In the genomic region with DNA sequence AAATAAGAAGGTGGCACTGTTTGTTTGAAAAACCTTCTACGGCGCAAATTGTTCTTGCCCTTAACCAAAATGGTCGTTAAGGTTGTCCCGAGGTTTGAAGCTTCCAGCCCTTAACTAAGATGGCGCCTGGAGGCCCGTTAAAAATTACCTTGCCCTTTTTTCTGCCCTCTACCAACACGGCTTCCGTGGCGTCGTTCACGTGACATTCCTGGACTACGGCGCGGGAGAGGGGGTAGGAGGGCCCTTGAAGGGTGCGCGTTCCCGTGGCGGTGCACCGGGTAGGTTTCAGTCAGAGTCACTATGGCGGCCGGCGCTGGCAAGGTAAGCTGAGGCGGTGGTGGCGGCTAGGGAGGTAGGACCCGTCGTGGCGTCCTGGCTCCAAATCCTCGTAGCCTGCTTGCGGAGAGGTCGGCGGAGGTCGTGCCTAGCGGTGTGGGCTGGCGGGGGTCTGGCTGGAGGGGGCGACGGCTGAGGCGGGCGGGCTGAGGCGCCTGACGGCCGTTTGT, we compare ENCODE assay signal across 8 cellular contexts. TPM values are rescaled to one million over a fixed set of nuclear protein-coding genes. Genes with fewer than 3 reads are reported as not detected.
DNase-seq lines count a peak whose midpoint lies in the region; ATAC-seq and TF ChIP-seq lines count a peak whose summit lies in the region.

A gene with protein sequence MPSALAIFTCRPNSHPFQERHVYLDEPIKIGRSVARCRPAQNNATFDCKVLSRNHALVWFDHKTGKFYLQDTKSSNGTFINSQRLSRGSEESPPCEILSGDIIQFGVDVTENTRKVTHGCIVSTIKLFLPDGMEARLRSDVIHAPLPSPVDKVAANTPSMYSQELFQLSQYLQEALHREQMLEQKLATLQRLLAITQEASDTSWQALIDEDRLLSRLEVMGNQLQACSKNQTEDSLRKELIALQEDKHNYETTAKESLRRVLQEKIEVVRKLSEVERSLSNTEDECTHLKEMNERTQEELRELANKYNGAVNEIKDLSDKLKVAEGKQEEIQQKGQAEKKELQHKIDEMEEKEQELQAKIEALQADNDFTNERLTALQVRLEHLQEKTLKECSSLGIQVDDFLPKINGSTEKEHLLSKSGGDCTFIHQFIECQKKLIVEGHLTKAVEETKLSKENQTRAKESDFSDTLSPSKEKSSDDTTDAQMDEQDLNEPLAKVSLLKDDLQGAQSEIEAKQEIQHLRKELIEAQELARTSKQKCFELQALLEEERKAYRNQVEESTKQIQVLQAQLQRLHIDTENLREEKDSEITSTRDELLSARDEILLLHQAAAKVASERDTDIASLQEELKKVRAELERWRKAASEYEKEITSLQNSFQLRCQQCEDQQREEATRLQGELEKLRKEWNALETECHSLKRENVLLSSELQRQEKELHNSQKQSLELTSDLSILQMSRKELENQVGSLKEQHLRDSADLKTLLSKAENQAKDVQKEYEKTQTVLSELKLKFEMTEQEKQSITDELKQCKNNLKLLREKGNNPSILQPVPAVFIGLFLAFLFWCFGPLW (plus strand): TSS at position 288 of the 506 bp plus-strand sequence. CDS start 1,343 bp downstream, outside the sequence.

- H3K4me3 ChIP-seq in heart right ventricle = peak within 1 kb of the TSS; percentile 66 to 95 (median 90)
- peak within 1 kb of the TSS; percentile 85 to 97 (median 94) for H3K4me3 ChIP-seq in upper lobe of left lung

- ATAC-seq in HG02870 (IDR thresholded peaks at IDR 0.05; ENCODE audit: unreplicated experiment) = peak; percentile 93
- ATAC-seq in heart right ventricle = peak; percentile 99
- peak; percentile 98 to 99 for ATAC-seq in upper lobe of left lung (ENCODE audit: low FRiP score in 2 of 2)

- peak in 1 of 4 donors; percentile 51 for TF ChIP-seq EP300 in upper lobe of left lung (IDR thresholded peaks at IDR 0.05)

- in situ Hi-C loops in GM13976 (cut with MboI; ENCODE audit: low sequenced_read_pairs, unreplicated experiment) = no loop called here

- H3K36me3 ChIP-seq in heart right ventricle (peaks cover 0 to 19% (median 0%) of the 10 kb centered on the region in 9 donors), upper lobe of left lung (peaks cover 0 to 4% (median 2%) of the 10 kb centered on the region in 4 donors)

- no peaks in the 10 kb centered on the region for H3K27me3 ChIP-seq in heart right ventricle
- H3K27me3 ChIP-seq in upper lobe of left lung = no peaks in the 10 kb centered on the region

- peak; percentile 94 for DNase-seq in GM13976 (ENCODE audit: low spot score)
- peak; percentile 83 for DNase-seq in NCI-H146 treated with DMSO at 0.1 percent for 48 hours (lab: John Stamatoyannopoulos, UW; ENCODE audit: unreplicated experiment)
- DNase-seq in amniotic epithelial cell (ENCODE audit: low read depth) = peak; percentile 97
- DNase-seq in heart right ventricle = peak; percentile 95 to 98
- peak; percentile 95 to 99 (median 98) for DNase-seq in posterior cingulate gyrus
- peak; percentile 93 to 98 for DNase-seq in upper lobe of left lung

- intact Hi-C loops in T-helper 1 cell treated with Interleukin-12 subunit alpha and Interleukin-12 subunit beta and Interleukin-4 antibody, amounts not matched to agents 30 ng/mL and 1 ng/mL, for 36 hours (cut with micrococcal nuclease) = loop anchor here (1.0 to 10.0 kb wide), 12 partner anchors 64 to 1696 kb away; a partner anchor contains a TSS
- intact Hi-C loops in heart right ventricle (cut with DNase I) = loop anchor here in 7 of 10 donors (1.0 to 10.0 kb wide), 8 partner anchors 46 to 159 kb away; a partner anchor contains a TSS
- intact Hi-C loops in posterior cingulate gyrus (cut with DNase I) = loop anchor here (1.0 to 5.0 kb wide), 3 partner anchors 63 to 529 kb away; a partner anchor contains a TSS

- TF ChIP-seq POLR2A in upper lobe of left lung (IDR thresholded peaks at IDR 0.05) = peak in 3 of 4 donors; percentile 67 to 83 (median 73)

- H3K4me1 ChIP-seq in heart right ventricle (peaks cover 2 to 42% (median 35%) of the 10 kb centered on the region in 9 donors), upper lobe of left lung (peaks cover 29 to 47% (median 34%) of the 10 kb centered on the region in 4 donors)

- H3K27ac ChIP-seq in heart right ventricle = peak within 1 kb of the TSS; percentile 35 to 91 (median 90)
- H3K27ac ChIP-seq in upper lobe of left lung = peak within 1 kb of the TSS; percentile 86 to 96 (median 92)

- WGBS in heart right ventricle, 2 donors = 0% methylated on average over 41 of the region's 41 CpGs
- WGBS in upper lobe of left lung, 2 donors = 1% methylated on average over 20 to 41 of the region's 41 CpGs

- H3K9me3 ChIP-seq in heart right ventricle = no peaks in the 10 kb centered on the region
- no peaks in the 10 kb centered on the region for H3K9me3 ChIP-seq in upper lobe of left lung

- no peak for TF ChIP-seq CTCF in GM13976 (IDR thresholded peaks at IDR 0.05; ENCODE audit: borderline replicate concordance, control extremely low read depth, extremely low read depth, insufficient read depth, missing control alignments)
- no peak for TF ChIP-seq CTCF in heart right ventricle (IDR thresholded peaks at IDR 0.05)
- peak in 1 of 6 experiments; percentile 12 for TF ChIP-seq CTCF in upper lobe of left lung (IDR thresholded peaks at IDR 0.05)

RNA-seq across cellular contexts. Expression of the gene that starts here (rescaled TPM):
- total RNA-seq in T-helper 1 cell treated with Interleukin-12 subunit alpha and Interleukin-12 subunit beta and Interleukin-4 antibody, amounts not matched to agents 30 ng/mL and 1 ng/mL, for 36 hours = 55.6 and 62.0 TPM in 2 replicates
- 100 to 1,000 TPM; 198 to 724 (median 431) TPM for total RNA-seq in heart right ventricle
- 10 to 100 TPM; 65.8 to 79.8 TPM for polyA plus RNA-seq in heart right ventricle
- total RNA-seq in upper lobe of left lung = 100 to 1,000 TPM in 1 of 6 donors, 10 to 100 TPM in 5; 53.4 to 104 (median 68.4) TPM

Comparison
In these comparisons a context has a peak if more than half of its experiments do, and no peak if none do; other contexts are left out.
1. Peak in every context shown above with its lines: DNase-seq, ATAC-seq, H3K4me3 ChIP-seq and H3K27ac ChIP-seq.